ENCODE assay signal across 8 cellular contexts in the genomic region with DNA sequence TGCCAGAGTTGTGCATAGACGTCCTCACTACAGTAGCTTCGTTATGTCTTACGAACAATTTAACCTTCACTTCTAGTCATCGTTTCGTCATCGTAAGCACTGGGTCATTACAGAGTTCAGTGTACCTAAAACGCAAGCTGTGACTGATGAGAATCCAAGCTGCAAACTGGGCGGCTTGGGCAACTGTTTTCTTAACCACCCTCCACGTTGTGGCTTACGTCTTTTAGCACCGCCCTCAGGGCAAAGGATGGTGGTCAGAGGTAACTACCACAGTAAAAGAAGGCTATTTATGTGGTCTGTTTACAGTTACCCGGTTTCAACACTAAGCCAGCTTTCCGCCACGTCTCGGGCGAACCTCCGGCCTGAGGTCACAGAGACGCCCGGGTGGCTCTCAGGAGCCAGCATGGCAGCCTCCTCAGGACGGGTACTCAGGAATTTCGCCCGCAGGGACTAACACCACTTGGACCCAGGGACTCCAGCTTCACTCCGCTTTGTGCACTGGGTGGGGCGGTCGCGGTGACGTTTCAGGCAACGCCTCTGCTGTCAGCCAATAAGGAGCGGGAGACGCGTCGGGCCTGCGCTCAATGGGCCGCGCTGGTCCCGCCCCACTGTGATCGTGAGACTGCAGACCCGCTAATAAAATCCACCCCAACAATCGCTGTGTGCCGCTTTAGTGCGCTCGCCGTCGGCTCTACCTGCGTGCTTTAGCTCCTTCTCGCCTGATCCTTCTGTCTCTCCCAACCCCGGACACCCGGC. TPM values are rescaled to one million over a fixed set of nuclear protein-coding genes. Genes with fewer than 3 reads are reported as not detected.
DNase-seq lines count a peak whose midpoint lies in the region; ATAC-seq and TF ChIP-seq lines count a peak whose summit lies in the region.

CTH (plus strand) TSS at position 665 of the 756 bp plus-strand sequence. CDS start 148 bp downstream, outside the sequence.

- H2AFZ ChIP-seq in GM23338, result peak within 1 kb of the TSS; percentile 11; the same call in 1 of the 2 replicates

- peaks cover 46% of the 10 kb centered on the region for H3K79me2 ChIP-seq in GM23338 (replicated peaks; ENCODE audit: insufficient read depth)

- H3K4me2 ChIP-seq in GM23338, result peak within 1 kb of the TSS; percentile 79

- intact Hi-C loops in activated T-helper 2 cell treated with anti-CD3 and anti-CD28 coated beads, Interferon-gamma antibody, Interleukin-2, Interleukin-4, amounts not matched to agents 10 μg/mL and 5 μg/mL and 100 μg/mL, durations not matched to agents 14 hours and 24 hours and 36 hours (cut with micrococcal nuclease), result loop anchor here (1.0 to 10.0 kb wide), 7 partner anchors 42 to 674 kb away; partner anchors contain the start of genes ANKRD13C, LRRC40, SRSF11 and ZRANB2

- H3K27ac ChIP-seq in GM23338 (ENCODE audit: low read depth), result peak within 1 kb of the TSS; percentile 98

- TF ChIP-seq CTCF in GM23338 (conservative IDR thresholded peaks at IDR 0.05; ENCODE audit: low read depth in 2 of 2) (no peak), fibroblast of mammary gland (conservative IDR thresholded peaks at IDR 0.05; ENCODE audit: control insufficient read depth, insufficient read depth, low read depth, low read length) (no peak)

- DNase-seq in Daoy (ENCODE audit: low read depth) (peak; percentile 100), GM23338 (ENCODE audit: low spot score) (peak; percentile 99), LHCN-M2 (ENCODE audit: low read depth) (peak; percentile 93), RPMI8226 (peak; percentile 93), fibroblast of mammary gland (ENCODE audit: low read depth) (peak; percentile 98)
- peak; percentile 92 for DNase-seq in activated T-helper 2 cell treated with anti-CD3 and anti-CD28 coated beads, Interferon-gamma antibody, Interleukin-2, Interleukin-4, amounts not matched to agents 10 μg/mL and 5 μg/mL and 100 μg/mL, durations not matched to agents 14 hours and 24 hours and 36 hours (ENCODE audit: low spot score)
- peak; percentile 84 to 96 (median 92) for DNase-seq in naive thymus-derived CD8-positive, alpha-beta T cell
- DNase-seq in stimulated activated naive CD4-positive, alpha-beta T cell (lab: John Stamatoyannopoulos, UW), result peak; percentile 85 to 93 (median 90)

- H3K27me3 ChIP-seq in GM23338 (ENCODE audit: insufficient read depth), result no peaks in the 10 kb centered on the region

- H3K27ac Mint-ChIP-seq in GM23338, result peak within 1 kb of the TSS; percentile 100
- H3K27ac Mint-ChIP-seq in activated T-helper 2 cell treated with anti-CD3 and anti-CD28 coated beads, Interferon-gamma antibody, Interleukin-2, Interleukin-4, amounts not matched to agents 10 μg/mL and 5 μg/mL and 100 μg/mL, durations not matched to agents 14 hours and 24 hours and 36 hours, result peak within 1 kb of the TSS; percentile 95
- H3K27ac Mint-ChIP-seq in naive thymus-derived CD8-positive, alpha-beta T cell, result peak within 1 kb of the TSS; percentile 87 to 99 (median 97)

- peaks cover 6% of the 10 kb centered on the region; the same call in 2 of the 3 replicates for H3K4me1 Mint-ChIP-seq in GM23338
- peaks cover 23% of the 10 kb centered on the region for H3K4me1 Mint-ChIP-seq in activated T-helper 2 cell treated with anti-CD3 and anti-CD28 coated beads, Interferon-gamma antibody, Interleukin-2, Interleukin-4, amounts not matched to agents 10 μg/mL and 5 μg/mL and 100 μg/mL, durations not matched to agents 14 hours and 24 hours and 36 hours (ENCODE audit: low read depth)
- H3K4me1 Mint-ChIP-seq in naive thymus-derived CD8-positive, alpha-beta T cell, result peaks cover 7 to 25% (median 24%) of the 10 kb centered on the region in 4 donors

- H3F3A ChIP-seq in GM23338 (replicated peaks; ENCODE audit: low read depth), result no peaks in the 10 kb centered on the region

- H3K4me3 ChIP-seq in GM23338 (peak within 1 kb of the TSS; percentile 74), fibroblast of mammary gland (ENCODE audit: control insufficient read depth, low read depth, low read length) (peak within 1 kb of the TSS; percentile 94)

- peak within 1 kb of the TSS; percentile 99 for H3K4me3 Mint-ChIP-seq in GM23338
- peak within 1 kb of the TSS; percentile 97 for H3K4me3 Mint-ChIP-seq in activated T-helper 2 cell treated with anti-CD3 and anti-CD28 coated beads, Interferon-gamma antibody, Interleukin-2, Interleukin-4, amounts not matched to agents 10 μg/mL and 5 μg/mL and 100 μg/mL, durations not matched to agents 14 hours and 24 hours and 36 hours (ENCODE audit: low read depth)
- H3K4me3 Mint-ChIP-seq in naive thymus-derived CD8-positive, alpha-beta T cell, result peak within 1 kb of the TSS; percentile 89 to 99 (median 96)

- peak; percentile 95 for ATAC-seq in GM23338
- peak; percentile 91 to 93 for ATAC-seq in naive thymus-derived CD8-positive, alpha-beta T cell

- POLR2A ChIA-PET in naive thymus-derived CD8-positive, alpha-beta T cell (lab: Charles Lee), result interaction anchor here (0.6 to 4.1 kb wide), 10 partner anchors 11 to 670 kb away, joined by 3 to 69 read pairs (median 4); partner anchors contain the start of genes ANKRD13C, LRRC40, SRSF11 and ZRANB2

- H3K27me3 Mint-ChIP-seq in GM23338 (ENCODE audit: insufficient read depth, low read depth, poor library complexity), result peaks cover 4% of the 10 kb centered on the region
- peaks cover 5% of the 10 kb centered on the region for H3K27me3 Mint-ChIP-seq in activated T-helper 2 cell treated with anti-CD3 and anti-CD28 coated beads, Interferon-gamma antibody, Interleukin-2, Interleukin-4, amounts not matched to agents 10 μg/mL and 5 μg/mL and 100 μg/mL, durations not matched to agents 14 hours and 24 hours and 36 hours (ENCODE audit: low read depth)
- peaks cover 0 to 11% (median 0%) of the 10 kb centered on the region in 5 donors for H3K27me3 Mint-ChIP-seq in naive thymus-derived CD8-positive, alpha-beta T cell

- H3K36me3 Mint-ChIP-seq in GM23338 (ENCODE audit: low read depth), result peaks cover 31% of the 10 kb centered on the region
- H3K36me3 Mint-ChIP-seq in activated T-helper 2 cell treated with anti-CD3 and anti-CD28 coated beads, Interferon-gamma antibody, Interleukin-2, Interleukin-4, amounts not matched to agents 10 μg/mL and 5 μg/mL and 100 μg/mL, durations not matched to agents 14 hours and 24 hours and 36 hours (ENCODE audit: low read depth), result no peaks in the 10 kb centered on the region
- no peaks in the 10 kb centered on the region for H3K36me3 Mint-ChIP-seq in naive thymus-derived CD8-positive, alpha-beta T cell

- H3K9me3 Mint-ChIP-seq in GM23338, result no peaks in the 10 kb centered on the region
- H3K9me3 Mint-ChIP-seq in activated T-helper 2 cell treated with anti-CD3 and anti-CD28 coated beads, Interferon-gamma antibody, Interleukin-2, Interleukin-4, amounts not matched to agents 10 μg/mL and 5 μg/mL and 100 μg/mL, durations not matched to agents 14 hours and 24 hours and 36 hours, result no peaks in the 10 kb centered on the region
- H3K9me3 Mint-ChIP-seq in naive thymus-derived CD8-positive, alpha-beta T cell, result no peaks in the 10 kb centered on the region

- H3K4me1 ChIP-seq in GM23338 (ENCODE audit: insufficient read depth), result no peaks in the 10 kb centered on the region

- no peaks in the 10 kb centered on the region; the same call in 1 of the 2 replicates for H4K20me1 ChIP-seq in GM23338 (replicated peaks; ENCODE audit: insufficient read depth)

- H3K36me3 ChIP-seq in GM23338 (ENCODE audit: insufficient read depth), result peaks cover 9% of the 10 kb centered on the region; the same call in 1 of the 2 replicates

- no peaks in the 10 kb centered on the region for H3K9me2 ChIP-seq in GM23338 (ENCODE audit: insufficient read depth)

TF ChIP-seq in GM23338, 12 proteins besides CTCF, POLR2A, EP300 and RAD21 (continues in another document):
- no peak for TF ChIP-seq EZH2 (IDR thresholded peaks at IDR 0.05; ENCODE audit: low read depth, unreplicated experiment)
- TF ChIP-seq STAT1 (IDR thresholded peaks at IDR 0.05; ENCODE audit: unreplicated experiment), result no peak
- TF ChIP-seq ZNF114 (CRISPR knock-in tag; IDR thresholded peaks at IDR 0.05), result no peak
- no peak for TF ChIP-seq ZNF331 (CRISPR knock-in tag; IDR thresholded peaks at IDR 0.05; ENCODE audit: low read depth)
- TF ChIP-seq, protein P1, sequence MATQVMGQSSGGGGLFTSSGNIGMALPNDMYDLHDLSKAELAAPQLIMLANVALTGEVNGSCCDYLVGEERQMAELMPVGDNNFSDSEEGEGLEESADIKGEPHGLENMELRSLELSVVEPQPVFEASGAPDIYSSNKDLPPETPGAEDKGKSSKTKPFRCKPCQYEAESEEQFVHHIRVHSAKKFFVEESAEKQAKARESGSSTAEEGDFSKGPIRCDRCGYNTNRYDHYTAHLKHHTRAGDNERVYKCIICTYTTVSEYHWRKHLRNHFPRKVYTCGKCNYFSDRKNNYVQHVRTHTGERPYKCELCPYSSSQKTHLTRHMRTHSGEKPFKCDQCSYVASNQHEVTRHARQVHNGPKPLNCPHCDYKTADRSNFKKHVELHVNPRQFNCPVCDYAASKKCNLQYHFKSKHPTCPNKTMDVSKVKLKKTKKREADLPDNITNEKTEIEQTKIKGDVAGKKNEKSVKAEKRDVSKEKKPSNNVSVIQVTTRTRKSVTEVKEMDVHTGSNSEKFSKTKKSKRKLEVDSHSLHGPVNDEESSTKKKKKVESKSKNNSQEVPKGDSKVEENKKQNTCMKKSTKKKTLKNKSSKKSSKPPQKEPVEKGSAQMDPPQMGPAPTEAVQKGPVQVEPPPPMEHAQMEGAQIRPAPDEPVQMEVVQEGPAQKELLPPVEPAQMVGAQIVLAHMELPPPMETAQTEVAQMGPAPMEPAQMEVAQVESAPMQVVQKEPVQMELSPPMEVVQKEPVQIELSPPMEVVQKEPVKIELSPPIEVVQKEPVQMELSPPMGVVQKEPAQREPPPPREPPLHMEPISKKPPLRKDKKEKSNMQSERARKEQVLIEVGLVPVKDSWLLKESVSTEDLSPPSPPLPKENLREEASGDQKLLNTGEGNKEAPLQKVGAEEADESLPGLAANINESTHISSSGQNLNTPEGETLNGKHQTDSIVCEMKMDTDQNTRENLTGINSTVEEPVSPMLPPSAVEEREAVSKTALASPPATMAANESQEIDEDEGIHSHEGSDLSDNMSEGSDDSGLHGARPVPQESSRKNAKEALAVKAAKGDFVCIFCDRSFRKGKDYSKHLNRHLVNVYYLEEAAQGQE (IDR thresholded peaks at IDR 0.05; ENCODE audit: unreplicated experiment), result peak; percentile 40

RNA-seq across cellular contexts. Expression of gene CTH, which starts in this region (rescaled TPM):
- 4.8 and 5.0 TPM in 2 replicates for total RNA-seq in Daoy (2014; rRNA removed; shearing (Covaris generic))
- total RNA-seq in GM23338 (2014; rRNA removed; shearing (Covaris generic)), result 34.3 and 35.9 TPM in 2 replicates
- 25.3 and 31.0 TPM in 2 replicates for polyA plus RNA-seq in GM23338 (2016; fragmentation: Nextera tagmentation; extraction: Ambion mirVana)
- 0.69 and 0.77 TPM in 2 replicates for total RNA-seq in LHCN-M2 (2014; rRNA removed)
- 0.90 TPM for polyA plus RNA-seq in LHCN-M2 (2012)
- total RNA-seq in activated T-helper 2 cell treated with anti-CD3 and anti-CD28 coated beads, Interferon-gamma antibody, Interleukin-2, Interleukin-4, amounts not matched to agents 10 μg/mL and 5 μg/mL and 100 μg/mL, durations not matched to agents 14 hours and 24 hours and 36 hours, result 12.3 and 12.9 TPM in 2 replicates
- total RNA-seq in naive thymus-derived CD8-positive, alpha-beta T cell, result 1 to 10 TPM; 4.3 to 4.7 TPM
- 1 to 10 TPM; 2.7 to 4.0 (median 3.1) TPM for polyA plus RNA-seq in naive thymus-derived CD8-positive, alpha-beta T cell

Comparison
In these comparisons a context has a peak if more than half of its experiments do, and no peak if none do; other contexts are left out.
1. Peak in every context shown above with its lines: DNase-seq, ATAC-seq, H3K4me3 ChIP-seq and H3K27ac ChIP-seq.
2. Peak in DNase-seq in LHCN-M2; RNA of the gene not detected or under 1 TPM.